ENCODE assay signal across 27 cellular contexts in genomic region chr7:131443496-131443895, GRCh38.
"Had no signal": no experiment of that assay in that cellular context is flagged by ENCODE, and none has a peak within 500 bp of the region (broad histone marks: within the 10 kb centered on the region; RNA-seq: fewer than 3 reads in every experiment).

No MANE protein-coding gene starts in this region.

- H3K27me3 Mint-ChIP-seq: activated CD4-positive, alpha-beta T cell treated with anti-CD3 and anti-CD28 coated beads, Interleukin-2, amount 10 ng/mL, durations not matched to agents 7 days and 5 days; activated CD8-positive, alpha-beta memory T cell treated with anti-CD3 and anti-CD28 coated beads, Interleukin-2, amount 10 ng/mL, durations not matched to agents 7 days and 5 days; memory B cell; naive thymus-derived CD8-positive, alpha-beta T cell; T-helper 17 cell had no signal

- H3K4me1 ChIP-seq: body of pancreas, pancreas, prostate gland had no signal

- H3K9me3 ChIP-seq: body of pancreas, pancreas, prostate gland had no signal

- ATAC-seq: activated CD8-positive, alpha-beta memory T cell treated with anti-CD3 and anti-CD28 coated beads, Interleukin-2, amount 10 ng/mL, durations not matched to agents 7 days and 5 days; activated CD8-positive, alpha-beta T cell treated with anti-CD3 and anti-CD28 coated beads, Interleukin-2, amount 10 ng/mL, durations not matched to agents 7 days and 5 days; activated naive CD4-positive, alpha-beta T cell treated with anti-CD3 and anti-CD28 coated beads, Interleukin-2, amount 50 U/mL, for 72 hours; activated T-cell treated with anti-CD3 and anti-CD28 coated beads, Interleukin-2, amount 50 U/mL, for 72 hours; body of pancreas; esophagus mucosa; naive thymus-derived CD8-positive, alpha-beta T cell; pancreas; SK-N-SH treated with all-trans-retinoic acid at 6 μM for 48 hours; T-helper 17 cell had no signal

- H3K36me3 ChIP-seq: pancreas, prostate gland had no signal

- H3K27ac Mint-ChIP-seq: activated CD4-positive, alpha-beta T cell treated with anti-CD3 and anti-CD28 coated beads, Interleukin-2, amount 10 ng/mL, durations not matched to agents 7 days and 5 days; activated CD8-positive, alpha-beta memory T cell treated with anti-CD3 and anti-CD28 coated beads, Interleukin-2, amount 10 ng/mL, durations not matched to agents 7 days and 5 days; activated CD8-positive, alpha-beta T cell treated with anti-CD3 and anti-CD28 coated beads, Interleukin-2, amount 10 ng/mL, durations not matched to agents 7 days and 5 days; activated naive CD4-positive, alpha-beta T cell treated with anti-CD3 and anti-CD28 coated beads, Interleukin-2, amount 50 U/mL, for 72 hours; activated T-cell treated with anti-CD3 and anti-CD28 coated beads, Interleukin-2, amount 50 U/mL, for 72 hours; endodermal cell; memory B cell; naive thymus-derived CD8-positive, alpha-beta T cell; T-helper 17 cell had no signal

- H3K4me3 ChIP-seq: body of pancreas, cardiac muscle cell, pancreas, prostate gland, tibial nerve had no signal

- H3K9me3 Mint-ChIP-seq: activated naive CD4-positive, alpha-beta T cell treated with anti-CD3 and anti-CD28 coated beads, Interleukin-2, amount 50 U/mL, for 72 hours; endodermal cell had no signal

- H3K27me3 ChIP-seq: body of pancreas, cardiac muscle cell, pancreas, tibial nerve had no signal

- H3K4me1 Mint-ChIP-seq: activated CD4-positive, alpha-beta T cell treated with anti-CD3 and anti-CD28 coated beads, Interleukin-2, amount 10 ng/mL, durations not matched to agents 7 days and 5 days; activated CD8-positive, alpha-beta memory T cell treated with anti-CD3 and anti-CD28 coated beads, Interleukin-2, amount 10 ng/mL, durations not matched to agents 7 days and 5 days; endodermal cell; neural crest cell had no signal

- H3K4me3 Mint-ChIP-seq: activated CD4-positive, alpha-beta T cell treated with anti-CD3 and anti-CD28 coated beads, Interleukin-2, amount 10 ng/mL, durations not matched to agents 7 days and 5 days; activated CD8-positive, alpha-beta memory T cell treated with anti-CD3 and anti-CD28 coated beads, Interleukin-2, amount 10 ng/mL, durations not matched to agents 7 days and 5 days; activated CD8-positive, alpha-beta T cell treated with anti-CD3 and anti-CD28 coated beads, Interleukin-2, amount 10 ng/mL, durations not matched to agents 7 days and 5 days; activated T-cell treated with anti-CD3 and anti-CD28 coated beads, Interleukin-2, amount 50 U/mL, for 72 hours; endodermal cell; memory B cell; naive thymus-derived CD8-positive, alpha-beta T cell; neural crest cell; T-helper 17 cell had no signal

- H3K27ac ChIP-seq: body of pancreas, cardiac muscle cell, pancreas, prostate gland, tibial nerve had no signal

- DNase-seq: activated CD4-positive, alpha-beta T cell treated with anti-CD3 and anti-CD28 coated beads, Interleukin-2, amount 10 ng/mL, durations not matched to agents 7 days and 5 days; activated CD4-positive, CD25-positive, alpha-beta regulatory T cell treated with anti-CD3 and anti-CD28 coated beads, Interleukin-2, amount 50 U/mL, for 72 hours; activated CD8-positive, alpha-beta memory T cell treated with anti-CD3 and anti-CD28 coated beads, Interleukin-2, amount 10 ng/mL, durations not matched to agents 7 days and 5 days; activated CD8-positive, alpha-beta T cell treated with anti-CD3 and anti-CD28 coated beads, Interleukin-2, amount 10 ng/mL, durations not matched to agents 7 days and 5 days; activated naive CD4-positive, alpha-beta T cell; activated T-cell treated with anti-CD3 and anti-CD28 coated beads for 4 hours; activated T-cell treated with anti-CD3 and anti-CD28 coated beads, Interleukin-2, amount 50 U/mL, for 72 hours; aorta; body of pancreas; endodermal cell; glutamatergic neuron; hippocampal formation; naive thymus-derived CD8-positive, alpha-beta T cell; nucleus accumbens; pancreas; stimulated activated CD4-positive, alpha-beta T cell treated with anti-CD3 and anti-CD28 coated beads, Interleukin-2, amount 100 ng/mL, for 48 hours; stimulated activated naive CD4-positive, alpha-beta T cell treated with Interleukin-2 at 50 U/mL for 16 hours; T-helper 17 cell; T1000 had no signal
